ENCODE assay signal across 27 cellular contexts in the genomic region with DNA sequence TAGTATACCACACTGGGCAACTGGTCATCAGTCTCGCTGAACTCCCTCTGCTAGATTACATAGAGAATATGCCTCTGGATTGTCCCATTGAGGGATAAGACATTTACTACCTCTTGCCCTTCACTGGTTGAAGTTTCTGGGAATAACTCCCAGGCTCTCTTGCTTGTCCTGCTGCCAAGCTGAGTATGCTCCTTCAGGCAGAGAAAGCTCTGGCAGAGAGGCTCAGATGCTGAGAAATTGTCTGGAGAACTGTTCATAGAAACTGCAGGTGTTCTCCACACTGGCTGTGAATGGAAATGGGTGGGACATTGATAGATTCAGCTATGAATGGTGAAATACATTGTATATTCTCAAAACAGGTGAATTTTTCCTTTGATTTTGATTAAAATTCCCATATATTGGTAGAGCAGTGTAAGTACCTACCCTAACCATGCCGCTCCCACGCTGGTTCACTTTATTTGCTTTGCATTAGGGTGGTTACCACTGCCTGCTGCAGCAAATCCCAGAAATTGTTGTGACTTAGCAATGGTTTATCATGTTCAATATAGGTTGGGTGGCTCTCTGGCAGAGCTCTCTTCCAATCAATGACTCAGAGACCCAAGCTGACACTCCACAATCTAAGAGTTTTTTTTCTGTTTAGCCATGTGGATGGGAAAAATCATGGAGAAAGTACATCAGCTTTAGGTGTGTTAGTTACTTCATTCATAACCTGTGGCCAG. TPM values are rescaled to one million over a fixed set of nuclear protein-coding genes. Genes with fewer than 3 reads are reported as not detected.
DNase-seq lines count a peak whose midpoint lies in the region; ATAC-seq, FAIRE-seq and TF ChIP-seq lines count a peak whose summit lies in the region.
"Had no signal": no experiment of that assay in that cellular context is flagged by ENCODE, and none has a peak within 500 bp of the region (broad histone marks: within the 10 kb centered on the region; RNA-seq: fewer than 3 reads in every experiment).

No MANE protein-coding gene starts in this region.

- no peak for FAIRE-seq in bronchial epithelial cell (lab: Jason Lieb, UNC)
- FAIRE-seq: astrocyte, colon, GM12878, K562 had no signal

- no peak for TF ChIP-seq CTCF in bronchial epithelial cell (IDR thresholded peaks at IDR 0.05; ENCODE audit: insufficient read depth, low read length, severe bottlenecking)
- TF ChIP-seq CTCF in mucosa of descending colon (IDR thresholded peaks at IDR 0.05) = no peak

- H3K9me3 Mint-ChIP-seq in stimulated activated naive CD8-positive, alpha-beta T cell treated with anti-CD3 and anti-CD28 coated beads, Interleukin-15, Interleukin-2, amounts not matched to agents 100 ng/mL and 50 ng/mL, for 24 hours = peaks cover 3% of the 10 kb centered on the region
- H3K9me3 Mint-ChIP-seq: effector memory CD8-positive, alpha-beta T cell had no signal

- H3K36me3 ChIP-seq in bronchial epithelial cell (ENCODE audit: control insufficient read depth, insufficient read depth, low read length) (no peaks in the 10 kb centered on the region), mucosa of descending colon (ENCODE audit: low read depth) (peaks cover 3% of the 10 kb centered on the region)
- H3K36me3 ChIP-seq: heart right ventricle, left ventricle myocardium inferior, right atrium auricular region, SJSA1 had no signal

- H3K9me3 ChIP-seq in mucosa of descending colon = no peaks in the 10 kb centered on the region
- H3K9me3 ChIP-seq: heart right ventricle, left ventricle myocardium inferior, right atrium auricular region, SJSA1 had no signal

- no peaks in the 10 kb centered on the region for H3K27me3 Mint-ChIP-seq in stimulated activated naive CD8-positive, alpha-beta T cell treated with anti-CD3 and anti-CD28 coated beads, Interleukin-15, Interleukin-2, amounts not matched to agents 100 ng/mL and 50 ng/mL, for 24 hours
- H3K27me3 Mint-ChIP-seq: effector memory CD8-positive, alpha-beta T cell had no signal

- no peak overlapping the region for H3K4me3 Mint-ChIP-seq in stimulated activated naive CD8-positive, alpha-beta T cell treated with anti-CD3 and anti-CD28 coated beads, Interleukin-15, Interleukin-2, amounts not matched to agents 100 ng/mL and 50 ng/mL, for 24 hours
- H3K4me3 Mint-ChIP-seq: activated naive CD4-positive, alpha-beta T cell treated with anti-CD3 and anti-CD28 coated beads for 36 hours; CD8-positive, alpha-beta T cell; effector memory CD8-positive, alpha-beta T cell had no signal

- H3K4me3 ChIP-seq in bronchial epithelial cell (ENCODE audit: low read depth, low read length) = no peak overlapping the region
- H3K4me3 ChIP-seq in mucosa of descending colon = no peak overlapping the region
- H3K4me3 ChIP-seq: GM12878, GM23248, heart right ventricle, K562, left ventricle myocardium inferior, right atrium auricular region, SJSA1 had no signal

- peaks cover 2% of the 10 kb centered on the region for H3K4me1 ChIP-seq in mucosa of descending colon (ENCODE audit: low read depth)
- H3K4me1 ChIP-seq: SJSA1 had no signal

- H3K27ac Mint-ChIP-seq in stimulated activated naive CD8-positive, alpha-beta T cell treated with anti-CD3 and anti-CD28 coated beads, Interleukin-15, Interleukin-2, amounts not matched to agents 100 ng/mL and 50 ng/mL, for 24 hours = peak overlapping the region; percentile 21
- H3K27ac Mint-ChIP-seq: activated naive CD4-positive, alpha-beta T cell treated with anti-CD3 and anti-CD28 coated beads for 36 hours; effector memory CD8-positive, alpha-beta T cell had no signal

- no peaks in the 10 kb centered on the region for H3K27me3 ChIP-seq in bronchial epithelial cell (ENCODE audit: control insufficient read depth, insufficient read depth, low read length)
- H3K27me3 ChIP-seq: heart right ventricle, right atrium auricular region, SJSA1 had no signal

- H3K36me3 Mint-ChIP-seq in stimulated activated naive CD8-positive, alpha-beta T cell treated with anti-CD3 and anti-CD28 coated beads, Interleukin-15, Interleukin-2, amounts not matched to agents 100 ng/mL and 50 ng/mL, for 24 hours (ENCODE audit: low read depth) = peaks cover 13% of the 10 kb centered on the region

- H3K4me1 Mint-ChIP-seq in stimulated activated naive CD8-positive, alpha-beta T cell treated with anti-CD3 and anti-CD28 coated beads, Interleukin-15, Interleukin-2, amounts not matched to agents 100 ng/mL and 50 ng/mL, for 24 hours (ENCODE audit: low read depth) = peaks cover 86% of the 10 kb centered on the region

- no peak for DNase-seq in stimulated activated naive CD8-positive, alpha-beta T cell treated with anti-CD3 and anti-CD28 coated beads, Interleukin-15, Interleukin-2, amounts not matched to agents 100 U/mL and 50 U/mL, for 24 hours
- DNase-seq in bronchial epithelial cell (ENCODE audit: low read depth) (peak; percentile 27), mucosa of descending colon (no peak), CD1c-positive myeloid dendritic cell (ENCODE audit: extremely low spot score) (no peak), AML-193 (lab: John Stamatoyannopoulos, UW) (no peak)
- no peak for DNase-seq in activated CD4-positive, alpha-beta T cell treated with anti-CD3 and anti-CD28 coated beads for 4 hours
- DNase-seq: activated CD4-positive, alpha-beta T cell treated with anti-CD3 and anti-CD28 coated beads, Interleukin-2, amount 50 U/mL, for 4 hours; activated naive CD4-positive, alpha-beta T cell treated with anti-CD3 and anti-CD28 coated beads for 36 hours; activated T-cell treated with anti-CD3 and anti-CD28 coated beads for 4 hours; CD8-positive, alpha-beta T cell; DMS153; effector memory CD8-positive, alpha-beta T cell; GM23248; heart right ventricle; left ventricle myocardium inferior; NCI-H82; stimulated activated CD4-positive, alpha-beta T cell treated with anti-CD3 and anti-CD28 coated beads, Interleukin-4, amount 100 ng/mL, for 4 hours; T-helper 2 cell had no signal

- intact Hi-C loops in mucosa of descending colon (cut with DNase I, micrococcal nuclease) = no loop called here

- no peak for ATAC-seq in stimulated activated naive CD8-positive, alpha-beta T cell treated with anti-CD3 and anti-CD28 coated beads, Interleukin-15, Interleukin-2, amounts not matched to agents 100 U/mL and 50 U/mL, for 24 hours
- ATAC-seq in mucosa of descending colon (peak; percentile 55), HG02571 (IDR thresholded peaks at IDR 0.05; ENCODE audit: unreplicated experiment) (no peak)
- ATAC-seq: CD8-positive, alpha-beta T cell; effector memory CD8-positive, alpha-beta T cell; GM12878; K562; Panc1 had no signal

RNA-seq across cellular contexts. Expression of a gene that starts 36.7 kb away (rescaled TPM):
- total RNA-seq in bronchial epithelial cell = 2.6 TPM in 2 replicates
- total RNA-seq in mucosa of descending colon = 10 to 100 TPM; 11.5 to 21.7 (median 15.4) TPM
